8 cellular contexts compared by ENCODE assay signal in the genomic region with DNA sequence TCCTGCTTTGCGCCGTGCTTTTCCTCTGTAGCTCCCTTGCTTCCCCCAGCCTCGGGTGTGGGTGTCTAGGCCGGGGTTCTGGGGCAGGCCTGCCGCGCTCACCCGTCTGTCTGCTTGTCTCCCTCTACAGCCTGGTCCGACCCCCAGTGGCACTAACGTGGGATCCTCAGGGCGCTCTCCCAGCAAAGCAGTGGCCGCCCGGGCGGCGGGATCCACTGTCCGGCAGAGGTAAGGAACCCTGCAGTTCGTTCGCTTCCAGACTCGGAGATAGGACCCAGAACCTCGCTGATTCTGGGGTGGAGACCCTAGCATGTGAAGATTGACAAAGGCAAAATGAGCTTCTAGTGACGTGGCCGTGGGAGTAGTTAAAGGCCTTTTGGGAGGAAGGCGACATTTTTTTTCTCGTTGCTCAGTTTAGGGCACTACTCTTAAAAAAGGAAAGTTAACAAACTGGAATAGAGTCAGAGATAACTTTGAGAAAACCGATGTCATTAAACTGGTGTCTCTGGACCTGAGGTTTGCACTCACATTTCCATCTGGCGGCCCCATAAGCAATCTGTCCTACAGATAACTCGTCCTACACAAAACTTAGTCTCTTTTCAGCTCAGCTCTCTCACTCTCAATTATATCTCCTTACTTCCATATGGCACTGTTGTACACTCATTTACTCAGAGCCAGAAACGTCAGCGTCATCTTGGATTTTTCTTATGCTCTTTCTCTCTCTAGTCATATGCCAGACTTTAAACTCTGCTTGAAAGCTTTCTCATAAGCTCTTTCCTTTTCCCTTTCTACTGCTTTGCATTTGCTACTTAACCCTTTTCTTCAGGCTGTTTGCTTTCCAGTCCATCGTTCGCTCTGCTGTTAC. TPM values are rescaled to one million over a fixed set of nuclear protein-coding genes. Genes with fewer than 3 reads are reported as not detected.
DNase-seq lines count a peak whose midpoint lies in the region; ATAC-seq, FAIRE-seq and TF ChIP-seq lines count a peak whose summit lies in the region.

No MANE protein-coding gene starts in this region.

- peaks cover 4 to 12% of the 10 kb centered on the region in 2 donors for H3K36me3 ChIP-seq in kidney (ENCODE audit: control insufficient read depth in 1 of 2, insufficient read depth in 2 of 2, low read length in 2 of 2)
- peaks cover 0 to 30% (median 15%) of the 10 kb centered on the region in 5 donors for H3K36me3 ChIP-seq in subcutaneous abdominal adipose tissue (ENCODE audit: control insufficient read depth in 5 of 5, insufficient read depth in 5 of 5, low read length in 5 of 5)

- FAIRE-seq in kidney (lab: Jason Lieb, UNC), result no peak

- peaks cover 7 to 21% of the 10 kb centered on the region in 2 donors for H3K4me1 ChIP-seq in kidney (ENCODE audit: control insufficient read depth in 1 of 2, insufficient read depth in 1 of 2, low read depth in 1 of 2, low read length in 2 of 2)
- peaks cover 2 to 59% (median 54%) of the 10 kb centered on the region in 5 donors for H3K4me1 ChIP-seq in subcutaneous abdominal adipose tissue (ENCODE audit: control insufficient read depth in 5 of 5, insufficient read depth in 5 of 5, low read length in 5 of 5)

- H3K27ac ChIP-seq in kidney (ENCODE audit: low read depth in 2 of 2, low read length in 2 of 2) (peak overlapping the region; percentile 92 to 98), subcutaneous abdominal adipose tissue (ENCODE audit: low read depth, low read length) (peak overlapping the region; percentile 99)

- no peaks in the 10 kb centered on the region for H3K27me3 ChIP-seq in subcutaneous abdominal adipose tissue (ENCODE audit: control insufficient read depth in 5 of 5, insufficient read depth in 4 of 5, low read length in 5 of 5)

- peak; percentile 18 for ATAC-seq in Right ventricle myocardium inferior
- ATAC-seq in HG03280 (IDR thresholded peaks at IDR 0.05; ENCODE audit: unreplicated experiment), result peak; percentile 14

- DNase-seq in Right ventricle myocardium inferior (ENCODE audit: missing footprints), result no peak
- no peak for DNase-seq in cardiac septum (ENCODE audit: low spot score)
- peak; percentile 11 for DNase-seq in amniotic epithelial cell (ENCODE audit: low read depth)
- DNase-seq in kidney, result no peak
- DNase-seq in DMS53 treated with DMSO at 0.1 percent for 48 hours (lab: John Stamatoyannopoulos, UW; ENCODE audit: unreplicated experiment), result no peak
- DNase-seq in cerebellum (ENCODE audit: low spot score), result no peak

- intact Hi-C loops in Right ventricle myocardium inferior (cut with DNase I), result loop anchor here (2.0 to 10.0 kb wide), 2 partner anchors 36 to 682 kb away; partner anchors contain the start of gene STX17
- intact Hi-C loops in cardiac septum (cut with DNase I), result no loop called here
- intact Hi-C loops in kidney (cut with DNase I), result no loop called here

- H3K9me3 ChIP-seq in kidney (ENCODE audit: control insufficient read depth in 1 of 2, low read length in 2 of 2) (no peaks in the 10 kb centered on the region), subcutaneous abdominal adipose tissue (ENCODE audit: control insufficient read depth in 5 of 5, low read length in 5 of 5) (no peaks in the 10 kb centered on the region)

- no peak for TF ChIP-seq CTCF in kidney (IDR thresholded peaks at IDR 0.05; ENCODE audit: borderline replicate concordance, extremely low read depth, insufficient read depth)

- H3K9ac ChIP-seq in kidney (ENCODE audit: low read length in 2 of 2), result peak overlapping the region; percentile 50 to 95
- H3K9ac ChIP-seq in subcutaneous abdominal adipose tissue (ENCODE audit: low read length in 5 of 5), result peak overlapping the region; percentile 83 to 100 (median 99)

- H3K4me3 ChIP-seq in kidney (ENCODE audit: low read length in 2 of 2) (peak overlapping the region; percentile 85 to 96), subcutaneous abdominal adipose tissue (ENCODE audit: low read depth in 1 of 5, low read length in 5 of 5) (peak overlapping the region; percentile 91 to 99 (median 98))

RNA-seq across cellular contexts. Expression of gene SEC61B, which starts 0.6 kb away (rescaled TPM):
- total RNA-seq in Right ventricle myocardium inferior, result 49.6 TPM
- total RNA-seq in cardiac septum, result 47.9 TPM
- total RNA-seq in kidney, result 118 TPM
- 328 TPM for polyA plus RNA-seq in kidney (ENCODE audit: insufficient read depth, low read depth, low replicate concordance)
- 30.0 TPM for total RNA-seq in cerebellum

RNA-seq across cellular contexts. Expression of gene ALG2, which starts 0.9 kb away (rescaled TPM):
- total RNA-seq in Right ventricle myocardium inferior (13.7 TPM), cardiac septum (16.0 TPM), kidney (38.7 TPM), cerebellum (17.1 TPM)
- polyA plus RNA-seq in kidney (ENCODE audit: insufficient read depth, low read depth, low replicate concordance), result 40.5 TPM
